Comparison of ENCODE assay signal across 26 cellular contexts in genomic region chr20:50391444-50392137, GRCh38.
DNase-seq lines count a peak whose midpoint lies in the region; ATAC-seq and TF ChIP-seq lines count a peak whose summit lies in the region.
"Had no signal": no experiment of that assay in that cellular context is flagged by ENCODE, and none has a peak within 500 bp of the region (broad histone marks: within the 10 kb centered on the region; RNA-seq: fewer than 3 reads in every experiment).

No MANE protein-coding gene starts in this region.

- CTCF ChIA-PET in RWPE1 (lab: Yijun Ruan, JAX), result interaction anchor here (0.6 kb wide), 1 partner anchor 15 kb away, joined by 3 read pairs; no protein-coding TSS in a partner anchor

- ATAC-seq in heart left ventricle, result no peak
- no peak for ATAC-seq in thoracic aorta (ENCODE audit: insufficient number of reproducible peaks, low FRiP score, low read depth)
- ATAC-seq in GM19463 (IDR thresholded peaks at IDR 0.05; ENCODE audit: unreplicated experiment), result no peak
- no peak for ATAC-seq in GM19395 (IDR thresholded peaks at IDR 0.05; ENCODE audit: unreplicated experiment)
- ATAC-seq: gastroesophageal sphincter, left colon had no signal

- peak overlapping the region in 8 of 12 donors; percentile 4 to 91 (median 54) for H3K27ac ChIP-seq in heart left ventricle
- H3K27ac ChIP-seq in RWPE1, result peak overlapping the region; percentile 3
- peak overlapping the region; percentile 15 to 88 for H3K27ac ChIP-seq in liver (ENCODE audit: low read depth in 1 of 2, low read length in 2 of 2)
- peak overlapping the region; percentile 80 to 87 for H3K27ac ChIP-seq in thoracic aorta
- H3K27ac ChIP-seq: brain microvascular endothelial cell, neutrophil, sigmoid colon had no signal

- TF ChIP-seq CTCF in heart left ventricle (IDR thresholded peaks at IDR 0.05) (no peak), RWPE1 (conservative IDR thresholded peaks at IDR 0.05; ENCODE audit: low read depth) (no peak), liver (IDR thresholded peaks at IDR 0.05; ENCODE audit: low read depth, low read length, missing input control) (no peak), thoracic aorta (IDR thresholded peaks at IDR 0.05) (no peak)

- no peak for DNase-seq in heart left ventricle
- no peak for DNase-seq in cardiac septum (ENCODE audit: low spot score)
- no peak for DNase-seq in RWPE1 (ENCODE audit: low spot score)
- no peak for DNase-seq in thoracic aorta (ENCODE audit: low spot score)
- no peak for DNase-seq in GDM1 (lab: John Stamatoyannopoulos, UW)
- DNase-seq: activated CD4-positive, alpha-beta T cell treated with anti-CD3 and anti-CD28 coated beads for 1 hour; activated CD8-positive, alpha-beta memory T cell treated with anti-CD3 and anti-CD28 coated beads, Interleukin-2, amount 50 U/mL, for 48 hours; AML-193; brain microvascular endothelial cell; CD4-positive, alpha-beta T cell; DMS 273 treated with DMSO at 0.1 percent for 48 hours; HFFc6; hippocampal formation; left colon; NCI-H1048; NCI-H1694 treated with DMSO at 0.1 percent for 48 hours; NCI-H446 treated with DMSO at 0.1 percent for 48 hours; NCI-H82; sigmoid colon; stimulated activated CD4-positive, alpha-beta T cell treated with anti-CD3 and anti-CD28 coated beads, Interleukin-4, amount 100 ng/mL, for 24 hours; substantia nigra had no signal

- H3K4me3 ChIP-seq in heart left ventricle (no peak overlapping the region), liver (ENCODE audit: low read depth in 1 of 3, low read length in 3 of 3) (no peak overlapping the region), thoracic aorta (no peak overlapping the region)
- H3K4me3 ChIP-seq: gastroesophageal sphincter, sigmoid colon had no signal

- no peak for TF ChIP-seq RAD21 in liver (IDR thresholded peaks at IDR 0.05)

- POLR2A ChIA-PET in RWPE1 (lab: Yijun Ruan, JAX; ENCODE audit: low non-redundant PET), result no interaction called here

- TF ChIP-seq POLR2A in heart left ventricle (IDR thresholded peaks at IDR 0.05), result no peak

- intact Hi-C loops in heart left ventricle (cut with DNase I) (loop anchor here in 2 of 10 donors (10.0 kb wide), 1 partner anchor 183 kb away; no protein-coding TSS in a partner anchor), cardiac septum (cut with DNase I) (no loop called here)

- H3K4me1 ChIP-seq in heart left ventricle, result peaks cover 0 to 51% (median 36%) of the 10 kb centered on the region in 12 donors
- H3K4me1 ChIP-seq in liver (ENCODE audit: control insufficient read depth in 4 of 4, insufficient read depth in 4 of 4, low read length in 3 of 4), result peaks cover 18 to 66% (median 47%) of the 10 kb centered on the region in 4 donors
- H3K4me1 ChIP-seq in thoracic aorta (ENCODE audit: control insufficient read depth in 1 of 2, low read depth in 2 of 2), result peaks cover 45 to 72% of the 10 kb centered on the region in 2 donors

- 95 to 97% (median 95%) methylated on average over 15 of the region's 15 CpGs for WGBS in heart left ventricle, 4 donors
- WGBS in liver, result 96% methylated on average over 15 of the region's 15 CpGs

- H3K9ac ChIP-seq in liver (ENCODE audit: low read depth in 1 of 2, low read length in 2 of 2), result no peak overlapping the region

- H3K9me3 ChIP-seq in heart left ventricle, result no peaks in the 10 kb centered on the region
- no peaks in the 10 kb centered on the region for H3K9me3 ChIP-seq in liver (ENCODE audit: control insufficient read depth in 4 of 4, low read length in 3 of 4)
- no peaks in the 10 kb centered on the region for H3K9me3 ChIP-seq in thoracic aorta
- H3K9me3 ChIP-seq: gastroesophageal sphincter, neutrophil, sigmoid colon had no signal

- H3K36me3 ChIP-seq in heart left ventricle, result no peaks in the 10 kb centered on the region
- no peaks in the 10 kb centered on the region for H3K36me3 ChIP-seq in liver (ENCODE audit: control insufficient read depth in 4 of 4, insufficient read depth in 3 of 4, low read depth in 1 of 4, low read length in 3 of 4)
- H3K36me3 ChIP-seq in thoracic aorta, result no peaks in the 10 kb centered on the region
- H3K36me3 ChIP-seq: brain microvascular endothelial cell, gastroesophageal sphincter, neutrophil, sigmoid colon had no signal

- H3K27me3 ChIP-seq in heart left ventricle (no peaks in the 10 kb centered on the region), liver (ENCODE audit: control insufficient read depth in 4 of 4, insufficient read depth in 4 of 4, low read length in 3 of 4) (no peaks in the 10 kb centered on the region), thoracic aorta (replicated peaks; ENCODE audit: insufficient read depth) (no peaks in the 10 kb centered on the region)
- H3K27me3 ChIP-seq: brain microvascular endothelial cell, gastroesophageal sphincter, sigmoid colon had no signal

TF ChIP-seq in liver, 16 proteins besides CTCF, POLR2A, EP300 and RAD21:
- TF ChIP-seq ZBTB33 (IDR thresholded peaks at IDR 0.05) (no peak), JUND (IDR thresholded peaks at IDR 0.05) (no peak), GABPA (IDR thresholded peaks at IDR 0.05 in 1 of 2, conservative IDR thresholded peaks at IDR 0.05 in 1 of 2) (no peak), FOXA1 (IDR thresholded peaks at IDR 0.05) (no peak), YY1 (IDR thresholded peaks at IDR 0.05) (no peak), SP1 (IDR thresholded peaks at IDR 0.05) (no peak), HNF4A (conservative IDR thresholded peaks at IDR 0.05) (no peak), FOXA2 (IDR thresholded peaks at IDR 0.05) (no peak), NR2F2 (IDR thresholded peaks at IDR 0.05) (no peak), HNF4G (IDR thresholded peaks at IDR 0.05) (no peak), RXRA (IDR thresholded peaks at IDR 0.05) (no peak)
- TF ChIP-seq, protein P1, sequence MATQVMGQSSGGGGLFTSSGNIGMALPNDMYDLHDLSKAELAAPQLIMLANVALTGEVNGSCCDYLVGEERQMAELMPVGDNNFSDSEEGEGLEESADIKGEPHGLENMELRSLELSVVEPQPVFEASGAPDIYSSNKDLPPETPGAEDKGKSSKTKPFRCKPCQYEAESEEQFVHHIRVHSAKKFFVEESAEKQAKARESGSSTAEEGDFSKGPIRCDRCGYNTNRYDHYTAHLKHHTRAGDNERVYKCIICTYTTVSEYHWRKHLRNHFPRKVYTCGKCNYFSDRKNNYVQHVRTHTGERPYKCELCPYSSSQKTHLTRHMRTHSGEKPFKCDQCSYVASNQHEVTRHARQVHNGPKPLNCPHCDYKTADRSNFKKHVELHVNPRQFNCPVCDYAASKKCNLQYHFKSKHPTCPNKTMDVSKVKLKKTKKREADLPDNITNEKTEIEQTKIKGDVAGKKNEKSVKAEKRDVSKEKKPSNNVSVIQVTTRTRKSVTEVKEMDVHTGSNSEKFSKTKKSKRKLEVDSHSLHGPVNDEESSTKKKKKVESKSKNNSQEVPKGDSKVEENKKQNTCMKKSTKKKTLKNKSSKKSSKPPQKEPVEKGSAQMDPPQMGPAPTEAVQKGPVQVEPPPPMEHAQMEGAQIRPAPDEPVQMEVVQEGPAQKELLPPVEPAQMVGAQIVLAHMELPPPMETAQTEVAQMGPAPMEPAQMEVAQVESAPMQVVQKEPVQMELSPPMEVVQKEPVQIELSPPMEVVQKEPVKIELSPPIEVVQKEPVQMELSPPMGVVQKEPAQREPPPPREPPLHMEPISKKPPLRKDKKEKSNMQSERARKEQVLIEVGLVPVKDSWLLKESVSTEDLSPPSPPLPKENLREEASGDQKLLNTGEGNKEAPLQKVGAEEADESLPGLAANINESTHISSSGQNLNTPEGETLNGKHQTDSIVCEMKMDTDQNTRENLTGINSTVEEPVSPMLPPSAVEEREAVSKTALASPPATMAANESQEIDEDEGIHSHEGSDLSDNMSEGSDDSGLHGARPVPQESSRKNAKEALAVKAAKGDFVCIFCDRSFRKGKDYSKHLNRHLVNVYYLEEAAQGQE (IDR thresholded peaks at IDR 0.05), result no peak

Comparison
In these comparisons a context has a peak if more than half of its experiments do, and no peak if none do; other contexts are left out.
1. H3K27ac ChIP-seq: peak in every context shown above with its lines; median percentile 84 in thoracic aorta; 54 in heart left ventricle; 52 in liver; 3 in RWPE1.